14 cellular contexts compared by ENCODE assay signal in the genomic region with DNA sequence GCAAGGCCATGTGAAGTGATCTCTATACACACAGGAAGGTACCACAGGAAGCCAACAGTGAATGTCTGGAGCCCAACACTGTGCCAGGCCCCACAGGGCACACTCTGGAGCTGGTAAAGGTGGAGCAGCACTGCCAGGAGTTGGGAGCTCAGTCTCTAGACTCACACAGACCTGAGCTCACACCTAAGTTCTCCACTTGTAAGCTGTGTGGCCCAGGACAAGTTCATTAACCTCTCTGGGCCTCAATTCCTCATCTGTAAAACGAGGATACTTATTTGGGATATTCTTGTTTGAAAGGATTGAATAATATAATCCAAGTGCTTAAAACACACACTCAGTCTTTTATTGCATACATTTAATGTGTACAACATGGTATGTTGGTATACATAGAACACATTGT.
"Had no signal": no experiment of that assay in that cellular context is flagged by ENCODE, and none has a peak within 500 bp of the region (broad histone marks: within the 10 kb centered on the region; RNA-seq: fewer than 3 reads in every experiment).

No MANE protein-coding gene starts in this region.

- H3K36me3 ChIP-seq: brain microvascular endothelial cell had no signal

- ATAC-seq: activated CD4-positive, alpha-beta T cell treated with anti-CD3 and anti-CD28 coated beads for 36 hours had no signal

- H3K36me3 Mint-ChIP-seq: activated CD4-positive, alpha-beta memory T cell treated with anti-CD3 and anti-CD28 coated beads for 36 hours had no signal

- H3K9me3 Mint-ChIP-seq: activated CD4-positive, alpha-beta memory T cell treated with anti-CD3 and anti-CD28 coated beads for 36 hours; activated T-cell treated with anti-CD3 and anti-CD28 coated beads, Interleukin-2, amount 50 U/mL, for 72 hours; central memory CD8-positive, alpha-beta T cell; nephron had no signal

- H3K27me3 ChIP-seq: brain microvascular endothelial cell had no signal

- H3K27ac ChIP-seq: brain microvascular endothelial cell, coronary artery had no signal

- H3K27ac Mint-ChIP-seq: activated CD4-positive, alpha-beta memory T cell treated with anti-CD3 and anti-CD28 coated beads for 36 hours; activated CD4-positive, alpha-beta T cell treated with anti-CD3 and anti-CD28 coated beads for 36 hours; activated T-cell treated with anti-CD3 and anti-CD28 coated beads, Interleukin-2, amount 50 U/mL, for 72 hours; nephron had no signal

- H3K4me3 Mint-ChIP-seq: activated CD4-positive, alpha-beta memory T cell treated with anti-CD3 and anti-CD28 coated beads for 36 hours; activated CD4-positive, alpha-beta T cell treated with anti-CD3 and anti-CD28 coated beads for 36 hours; activated T-cell treated with anti-CD3 and anti-CD28 coated beads, Interleukin-2, amount 50 U/mL, for 72 hours; central memory CD8-positive, alpha-beta T cell; nephron; T-helper 17 cell had no signal

- H3K4me3 ChIP-seq: coronary artery had no signal

- H3K27me3 Mint-ChIP-seq: activated CD4-positive, alpha-beta memory T cell treated with anti-CD3 and anti-CD28 coated beads for 36 hours; activated CD4-positive, alpha-beta T cell treated with anti-CD3 and anti-CD28 coated beads for 36 hours; central memory CD8-positive, alpha-beta T cell; T-helper 17 cell had no signal

- DNase-seq: activated CD4-positive, alpha-beta memory T cell treated with anti-CD3 and anti-CD28 coated beads for 36 hours; activated CD4-positive, alpha-beta T cell treated with anti-CD3 and anti-CD28 coated beads for 36 hours; activated CD8-positive, alpha-beta memory T cell treated with anti-CD3 and anti-CD28 coated beads, Interleukin-2, amount 50 U/mL, for 4 hours; activated T-cell treated with anti-CD3 and anti-CD28 coated beads, Interleukin-2, amount 50 U/mL, for 72 hours; anterior cingulate cortex; brain microvascular endothelial cell; effector CD4-positive, alpha-beta T cell; foreskin fibroblast; mesendoderm; stimulated activated CD4-positive, alpha-beta T cell treated with anti-CD3 and anti-CD28 coated beads, Interleukin-1b, Interleukin-23, amount 100 ng/mL, for 48 hours; T-helper 17 cell had no signal
